ENCODE assay signal across 16 cellular contexts in genomic region chr5:69416699-69417098, GRCh38. TPM values are rescaled to one million over a fixed set of nuclear protein-coding genes. Genes with fewer than 3 reads are reported as not detected.
A peak's percentile ranks its signal among the peaks of the same experiment; 100 is the strongest.
DNase-seq lines count a peak whose midpoint lies in the region; ATAC-seq, FAIRE-seq and TF ChIP-seq lines count a peak whose summit lies in the region.
"Had no signal": no experiment of that assay in that cellular context is flagged by ENCODE, and none has a peak within 500 bp of the region (broad histone marks: within the 10 kb centered on the region; RNA-seq: fewer than 3 reads in every experiment).

No MANE protein-coding gene starts in this region.

- BruUV-seq in HCT116 (replicated peaks; lab: Mats Ljungman, UMichigan), result no TSS peak

- H3K27me3 ChIP-seq in CD8-positive, alpha-beta T cell (ENCODE audit: insufficient read depth, low read length), result no peaks in the 10 kb centered on the region
- H3K27me3 ChIP-seq in HCT116 (ENCODE audit: insufficient read depth, low read length) (no peaks in the 10 kb centered on the region), H1 (replicated peaks in 1 of 4; ENCODE audit: control insufficient read depth in 3 of 4, extremely low read depth in 1 of 4, insufficient read depth in 3 of 4, low read length in 3 of 4) (no peaks in the 10 kb centered on the region)
- H3K27me3 ChIP-seq in naive thymus-derived CD4-positive, alpha-beta T cell (ENCODE audit: control insufficient read depth in 2 of 2, insufficient read depth in 2 of 2, low read length in 2 of 2), result no peaks in the 10 kb centered on the region
- H3K27me3 ChIP-seq: BE2C had no signal

- no peak overlapping the region for H2BK5ac ChIP-seq in H1 (ENCODE audit: low read depth, low read length)

- no peak overlapping the region for H2AFZ ChIP-seq in HCT116 (ENCODE audit: low read depth, low read length, poor library complexity, severe bottlenecking)
- H2AFZ ChIP-seq in H1 (ENCODE audit: low read length), result no peak overlapping the region
- H2AFZ ChIP-seq: GM23248 had no signal

- intact Hi-C loops in CD8-positive, alpha-beta T cell (cut with DNase I, micrococcal nuclease), result no loop called here
- intact Hi-C loops in HCT116 (cut with micrococcal nuclease), result no loop called here
- intact Hi-C loops in naive thymus-derived CD4-positive, alpha-beta T cell (cut with micrococcal nuclease), result no loop called here

- H2BK20ac ChIP-seq in H1 (ENCODE audit: low read length), result no peak overlapping the region

- H2BK120ac ChIP-seq in H1 (replicated peaks; ENCODE audit: low read depth, low read length), result no peak overlapping the region

- H3K36me3 Mint-ChIP-seq in CD8-positive, alpha-beta T cell, result peaks cover 14% of the 10 kb centered on the region
- peaks cover 0 to 16% (median 6%) of the 10 kb centered on the region in 5 donors for H3K36me3 Mint-ChIP-seq in naive thymus-derived CD4-positive, alpha-beta T cell
- peaks cover 11 to 21% (median 19%) of the 10 kb centered on the region in 3 donors for H3K36me3 Mint-ChIP-seq in immature natural killer cell

- no peak overlapping the region for H3K4me3 ChIP-seq in CD8-positive, alpha-beta T cell (ENCODE audit: low read depth, low read length)
- H3K4me3 ChIP-seq in HCT116 (replicated peaks in 1 of 2; ENCODE audit: low read depth in 1 of 2, low read length in 2 of 2) (no peak overlapping the region; a peak in 2 of 4 replicates), H1 (ENCODE audit: extremely low read depth in 1 of 4, insufficient read depth in 2 of 4, low read depth in 3 of 4, low read length in 4 of 4) (peak overlapping the region in 2 of 4 experiments; percentile 90 to 93; a peak in 4 of 8 replicates)
- H3K4me3 ChIP-seq in naive thymus-derived CD4-positive, alpha-beta T cell (ENCODE audit: low read length), result no peak overlapping the region
- H3K4me3 ChIP-seq: GM23248, lung had no signal

- H3K4ac ChIP-seq in H1 (replicated peaks; ENCODE audit: insufficient read length, low read depth, low read length), result no peak overlapping the region

- no peak for TF ChIP-seq CTCF in CD8-positive, alpha-beta T cell (IDR thresholded peaks at IDR 0.05)
- TF ChIP-seq CTCF in HCT116 (IDR thresholded peaks at IDR 0.05 in 2 of 3, conservative IDR thresholded peaks at IDR 0.05 in 1 of 3; ENCODE audit: borderline replicate concordance in 1 of 3, insufficient read depth in 1 of 3, low read depth in 2 of 3, low read length in 2 of 3), result no peak
- TF ChIP-seq CTCF in H1 (IDR thresholded peaks at IDR 0.05; ENCODE audit: control extremely low read depth in 1 of 3, insufficient read depth in 1 of 3, low read depth in 1 of 3, low read length in 3 of 3), result no peak

- H4K20me1 ChIP-seq in HCT116 (ENCODE audit: insufficient read depth) (no peaks in the 10 kb centered on the region), H1 (replicated peaks in 1 of 2; ENCODE audit: control insufficient read depth in 1 of 2, insufficient read depth in 2 of 2, low read length in 2 of 2) (peaks cover 0 to 2% of the 10 kb centered on the region in 2 experiments)

- H2BK12ac ChIP-seq in H1 (ENCODE audit: low read depth, low read length), result no peak overlapping the region

- H4K5ac ChIP-seq in H1 (ENCODE audit: insufficient read length, low read depth, low read length), result no peak overlapping the region

- no peaks in the 10 kb centered on the region for H3K27me3 Mint-ChIP-seq in CD8-positive, alpha-beta T cell (ENCODE audit: low read depth)
- peaks cover 0 to 9% (median 0%) of the 10 kb centered on the region in 5 donors for H3K27me3 Mint-ChIP-seq in naive thymus-derived CD4-positive, alpha-beta T cell
- peaks cover 0 to 4% (median 2%) of the 10 kb centered on the region in 3 donors for H3K27me3 Mint-ChIP-seq in immature natural killer cell (ENCODE audit: low read depth in 3 of 3)

- TF ChIP-seq EP300 in H1 (IDR thresholded peaks at IDR 0.05; ENCODE audit: borderline replicate concordance in 1 of 2, low read depth in 2 of 2, low read length in 2 of 2), result no peak

- no peaks in the 10 kb centered on the region; the same call in 1 of the 2 replicates for H3K79me1 ChIP-seq in H1 (ENCODE audit: low read depth, low read length)

- FAIRE-seq in H1 (lab: Jason Lieb, UNC), result no peak

- H2BK15ac ChIP-seq in H1 (ENCODE audit: low read length), result no peak overlapping the region

- H3K9me3 Mint-ChIP-seq in CD8-positive, alpha-beta T cell, result no peaks in the 10 kb centered on the region
- H3K9me3 Mint-ChIP-seq in naive thymus-derived CD4-positive, alpha-beta T cell, result no peaks in the 10 kb centered on the region
- H3K9me3 Mint-ChIP-seq in immature natural killer cell, result no peaks in the 10 kb centered on the region
- H3K9me3 Mint-ChIP-seq: activated CD4-positive, alpha-beta T cell treated with anti-CD3 and anti-CD28 coated beads, Interleukin-2, amount 10 ng/mL, durations not matched to agents 24 days and 14 days; natural killer cell treated with Interleukin-12 subunit alpha and Interleukin-12 subunit beta and Interleukin-15 and Interleukin-18, amount 100 ng/mL, for 72 hours had no signal

- H3K4me3 Mint-ChIP-seq in CD8-positive, alpha-beta T cell, result peak overlapping the region; percentile 71
- peak overlapping the region in 7 of 10 donors; percentile 26 to 79 (median 63) for H3K4me3 Mint-ChIP-seq in naive thymus-derived CD4-positive, alpha-beta T cell
- H3K4me3 Mint-ChIP-seq in immature natural killer cell, result peak overlapping the region in 2 of 5 donors; percentile 15 to 33
- H3K4me3 Mint-ChIP-seq: activated CD4-positive, alpha-beta T cell treated with anti-CD3 and anti-CD28 coated beads, Interleukin-2, amount 10 ng/mL, durations not matched to agents 24 days and 14 days; natural killer cell treated with Interleukin-12 subunit alpha and Interleukin-12 subunit beta and Interleukin-15 and Interleukin-18, amount 100 ng/mL, for 72 hours had no signal

- no peak overlapping the region for H3K56ac ChIP-seq in H1 (replicated peaks; ENCODE audit: insufficient read length, low read depth, low read length)

- H2AK5ac ChIP-seq in H1 (ENCODE audit: low read depth, low read length), result 0 out of 2 replicates have a peak overlapping the region, but pooled peaks have one; percentile 10

- no peak for ATAC-seq in CD8-positive, alpha-beta T cell
- no peak for ATAC-seq in HCT116
- no peak for ATAC-seq in naive thymus-derived CD4-positive, alpha-beta T cell
- no peak for ATAC-seq in HG02588 (IDR thresholded peaks at IDR 0.05; ENCODE audit: unreplicated experiment)
- ATAC-seq: natural killer cell treated with Interleukin-12 subunit alpha and Interleukin-12 subunit beta and Interleukin-15 and Interleukin-18, amount 100 ng/mL, for 72 hours had no signal

- no peak overlapping the region for H3K18ac ChIP-seq in H1 (ENCODE audit: extremely low read depth, low read length)

- RAD21 ChIA-PET in HCT116 (lab: Charles Lee; ENCODE audit: low non-redundant PET in 1 of 2, low total read pairs in 2 of 2, uncharacterized antibody in 2 of 2, unreplicated experiment in 2 of 2), result no interaction called here

- H3K4me1 ChIP-seq in CD8-positive, alpha-beta T cell (ENCODE audit: insufficient read depth, low read length), result peaks cover 4% of the 10 kb centered on the region
- H3K4me1 ChIP-seq in HCT116 (ENCODE audit: control insufficient read depth in 1 of 2, insufficient read depth in 2 of 2, low read length in 2 of 2) (peaks cover 5 to 17% of the 10 kb centered on the region in 2 experiments; a peak in 3 of 4 replicates), H1 (replicated peaks in 1 of 4; ENCODE audit: control insufficient read depth in 3 of 4, insufficient read depth in 4 of 4, low read length in 3 of 4) (no peaks in the 10 kb centered on the region; a peak in 2 of 7 replicates)
- no peaks in the 10 kb centered on the region for H3K4me1 ChIP-seq in naive thymus-derived CD4-positive, alpha-beta T cell (ENCODE audit: control insufficient read depth in 2 of 2, insufficient read depth in 2 of 2, low read length in 2 of 2)
- H3K4me1 ChIP-seq: BE2C had no signal

- H3K9me2 ChIP-seq in HCT116 (ENCODE audit: insufficient read depth), result no peaks in the 10 kb centered on the region

- no peak overlapping the region for H3K27ac ChIP-seq in CD8-positive, alpha-beta T cell (ENCODE audit: low read depth, low read length)
- no peak overlapping the region for H3K27ac ChIP-seq in HCT116 (ENCODE audit: low read depth, low read length)
- no peak overlapping the region for H3K27ac ChIP-seq in H1 (ENCODE audit: low read depth, low read length)
- H3K27ac ChIP-seq in naive thymus-derived CD4-positive, alpha-beta T cell (ENCODE audit: low read depth, low read length), result no peak overlapping the region
- H3K27ac ChIP-seq: cardiac muscle cell, GM23248 had no signal

- H3K27ac Mint-ChIP-seq in CD8-positive, alpha-beta T cell, result no peak overlapping the region
- H3K27ac Mint-ChIP-seq in naive thymus-derived CD4-positive, alpha-beta T cell, result peak overlapping the region in 1 of 9 donors; percentile 7
- H3K27ac Mint-ChIP-seq in immature natural killer cell, result no peak overlapping the region
- H3K27ac Mint-ChIP-seq: activated CD4-positive, alpha-beta T cell treated with anti-CD3 and anti-CD28 coated beads, Interleukin-2, amount 10 ng/mL, durations not matched to agents 24 days and 14 days; natural killer cell treated with Interleukin-12 subunit alpha and Interleukin-12 subunit beta and Interleukin-15 and Interleukin-18, amount 100 ng/mL, for 72 hours had no signal

- DNase-seq in CD8-positive, alpha-beta T cell, result no peak
- no peak for DNase-seq in HCT116 (ENCODE audit: low read depth, low spot score)
- no peak for DNase-seq in H1 (ENCODE audit: low read depth in 1 of 2, low spot score in 2 of 2)
- no peak for DNase-seq in naive thymus-derived CD4-positive, alpha-beta T cell
- no peak for DNase-seq in NCI-H1436 treated with DMSO at 0.1 percent for 48 hours (lab: John Stamatoyannopoulos, UW)
- DNase-seq in immature natural killer cell, result no peak
- DNase-seq: activated CD4-positive, alpha-beta T cell treated with anti-CD3 and anti-CD28 coated beads, Interleukin-2, amount 10 ng/mL, durations not matched to agents 24 days and 14 days; BE2C; effector CD8-positive, alpha-beta T cell; GM23248; NCI-H2081; SIG-M5 had no signal

- no peak for TF ChIP-seq POLR2A in HCT116 (IDR thresholded peaks at IDR 0.05; ENCODE audit: borderline replicate concordance, extremely low read depth, insufficient read depth, insufficient read length)
- TF ChIP-seq POLR2A in H1 (IDR thresholded peaks at IDR 0.05; ENCODE audit: control extremely low read depth in 1 of 2, low read depth in 2 of 2, low read length in 2 of 2), result no peak

- H3K4me2 ChIP-seq in HCT116 (ENCODE audit: low read length) (peak overlapping the region; percentile 82), H1 (ENCODE audit: insufficient read depth in 1 of 2, low read depth in 2 of 2, low read length in 2 of 2) (peak overlapping the region; percentile 77 to 87)

- POLR2A ChIA-PET in CD8-positive, alpha-beta T cell (lab: Charles Lee), result no interaction called here
- POLR2A ChIA-PET in HCT116 (lab: Charles Lee), result no interaction called here
- POLR2A ChIA-PET in H1 (lab: Charles Lee; ENCODE audit: partially characterized antibody), result no interaction called here
- POLR2A ChIA-PET in naive thymus-derived CD4-positive, alpha-beta T cell (lab: Charles Lee), result no interaction called here

- H3K79me2 ChIP-seq in HCT116 (ENCODE audit: insufficient read depth, low read length), result peaks cover 21% of the 10 kb centered on the region
- peaks cover 0 to 5% of the 10 kb centered on the region in 2 experiments; a peak in 1 of 4 replicates for H3K79me2 ChIP-seq in H1 (ENCODE audit: control insufficient read depth in 1 of 2, insufficient read depth in 2 of 2, low read length in 2 of 2)

- H3K9ac ChIP-seq in HCT116 (ENCODE audit: low read length) (no peak overlapping the region), H1 (replicated peaks in 1 of 4; ENCODE audit: extremely low read depth in 1 of 4, low read depth in 3 of 4, low read length in 3 of 4) (no peak overlapping the region)
- H3K9ac ChIP-seq: GM23248 had no signal

- H4K91ac ChIP-seq in H1 (replicated peaks; ENCODE audit: insufficient read length, low read length), result no peak overlapping the region

- no peak overlapping the region for H3K23ac ChIP-seq in H1 (ENCODE audit: insufficient read length)

- no peaks in the 10 kb centered on the region for H3K36me3 ChIP-seq in CD8-positive, alpha-beta T cell (ENCODE audit: insufficient read depth, low read length)
- H3K36me3 ChIP-seq in HCT116 (ENCODE audit: control insufficient read depth in 1 of 2, insufficient read depth in 2 of 2, low read length in 2 of 2), result peaks cover 0 to 13% of the 10 kb centered on the region in 2 experiments; a peak in 1 of 4 replicates
- H3K36me3 ChIP-seq in H1 (ENCODE audit: control insufficient read depth in 2 of 4, insufficient read depth in 4 of 4, low read length in 3 of 4), result peaks cover 0 to 19% (median 8%) of the 10 kb centered on the region in 4 experiments; a peak in 4 of 8 replicates
- no peaks in the 10 kb centered on the region for H3K36me3 ChIP-seq in naive thymus-derived CD4-positive, alpha-beta T cell (ENCODE audit: control insufficient read depth in 2 of 3, insufficient read depth in 3 of 3, low read length in 3 of 3)

- H3K14ac ChIP-seq in H1 (ENCODE audit: insufficient read length), result no peak overlapping the region

- no peak overlapping the region for H4K8ac ChIP-seq in H1 (ENCODE audit: extremely low read depth, insufficient read depth, low read length)

- TF ChIP-seq RAD21 in HCT116 (IDR thresholded peaks at IDR 0.05; ENCODE audit: low read depth) (no peak), H1 (IDR thresholded peaks at IDR 0.05 in 1 of 2, conservative IDR thresholded peaks at IDR 0.05 in 1 of 2; ENCODE audit: low read depth in 2 of 2, low read length in 2 of 2) (no peak)

- peaks cover 6% of the 10 kb centered on the region for H3K4me1 Mint-ChIP-seq in CD8-positive, alpha-beta T cell (ENCODE audit: low read depth)
- peaks cover 0 to 21% (median 8%) of the 10 kb centered on the region in 7 donors for H3K4me1 Mint-ChIP-seq in naive thymus-derived CD4-positive, alpha-beta T cell
- peaks cover 0 to 5% of the 10 kb centered on the region in 2 donors for H3K4me1 Mint-ChIP-seq in immature natural killer cell
- H3K4me1 Mint-ChIP-seq: activated CD4-positive, alpha-beta T cell treated with anti-CD3 and anti-CD28 coated beads, Interleukin-2, amount 10 ng/mL, durations not matched to agents 24 days and 14 days had no signal

- CTCF ChIA-PET in CD8-positive, alpha-beta T cell (lab: Charles Lee), result no interaction called here
- CTCF ChIA-PET in HCT116 (lab: Charles Lee) (no interaction called here), H1 (lab: Charles Lee; ENCODE audit: partially characterized antibody) (no interaction called here)
- CTCF ChIA-PET in naive thymus-derived CD4-positive, alpha-beta T cell (lab: Charles Lee), result no interaction called here

- no peaks in the 10 kb centered on the region for H3K9me3 ChIP-seq in CD8-positive, alpha-beta T cell (ENCODE audit: low read length)
- H3K9me3 ChIP-seq in HCT116 (ENCODE audit: control insufficient read depth in 1 of 2, insufficient read depth in 1 of 2, low read depth in 1 of 2, low read length in 2 of 2), result no peaks in the 10 kb centered on the region
- H3K9me3 ChIP-seq in H1 (ENCODE audit: insufficient read depth in 2 of 2, low read depth in 1 of 2, low read length in 1 of 2), result no peaks in the 10 kb centered on the region
- no peaks in the 10 kb centered on the region for H3K9me3 ChIP-seq in naive thymus-derived CD4-positive, alpha-beta T cell (ENCODE audit: control insufficient read depth in 2 of 3, low read length in 3 of 3)
- H3K9me3 ChIP-seq: BE2C had no signal

- peaks cover 9% of the 10 kb centered on the region for H3K23me2 ChIP-seq in H1 (ENCODE audit: low read depth, low read length)

RNA-seq across cellular contexts. Expression of gene MARVELD2, which starts 1.8 kb away (rescaled TPM):
- total RNA-seq in CD8-positive, alpha-beta T cell, result under 1 TPM; 0.16 to 0.22 TPM
- 21.6 TPM for total RNA-seq in HCT116 (2021; ENCODE audit: unreplicated experiment)
- 8.1 and 9.5 TPM in 2 replicates for polyA plus RNA-seq in HCT116 (2012)
- total RNA-seq in H1 (2021; fragmentation: NEBNext Ultra II Directional; extraction: Animal tissue kit (Norgen Biotek cat#: 25700)), result 31.0 and 31.4 TPM in 2 replicates
- polyA plus RNA-seq in H1 (2011; rRNA removed) (15.4 and 18.7 TPM in 2 replicates), immature natural killer cell (not detected)
- polyA plus RNA-seq in H1 (2011; cell fraction: cytosol; rRNA removed), result 16.9 TPM
- 7.8 TPM for polyA plus RNA-seq in H1 (2011; cell fraction: nucleus; rRNA removed)
- polyA plus RNA-seq in H1 (2012, experiment 1 of 2), result 15.4 to 18.2 TPM (median 17.1 TPM) in 4 replicates
- polyA plus RNA-seq in H1 (2012, experiment 2 of 2), result 4.7 TPM
- polyA plus RNA-seq in H1 (2013, experiment 1 of 2), result 27.0 TPM
- polyA plus RNA-seq in H1 (2013, experiment 2 of 2), result 32.4 TPM
- polyA minus RNA-seq in H1 (2011; rRNA and poly(A)+ RNA removed), result 38.9 and 46.7 TPM in 2 replicates
- polyA minus RNA-seq in H1 (2011; cell fraction: cytosol; rRNA and poly(A)+ RNA removed), result 28.2 TPM
- polyA minus RNA-seq in H1 (2011; cell fraction: nucleus; rRNA and poly(A)+ RNA removed), result 21.6 TPM
- under 1 TPM in 3 of 5 experiments, not detected in 2; 0.45 to 0.94 (median 0.84) TPM for total RNA-seq in naive thymus-derived CD4-positive, alpha-beta T cell
- 1 to 10 TPM in 1 of 2 donors, under 1 TPM in 1; 0.37 to 1.1 TPM for polyA plus RNA-seq in naive thymus-derived CD4-positive, alpha-beta T cell

RNA-seq across cellular contexts. Expression of gene RAD17, which starts 47.1 kb away (rescaled TPM):
- total RNA-seq in CD8-positive, alpha-beta T cell, result 10 to 100 TPM; 19.5 to 22.2 TPM
- total RNA-seq in HCT116 (2021; ENCODE audit: unreplicated experiment), result 29.0 TPM
- polyA plus RNA-seq in HCT116 (2012), result 13.6 and 18.2 TPM in 2 replicates
- total RNA-seq in H1 (2021; fragmentation: NEBNext Ultra II Directional; extraction: Animal tissue kit (Norgen Biotek cat#: 25700)), result 24.8 and 28.1 TPM in 2 replicates
- polyA plus RNA-seq in H1 (2011; rRNA removed), result 10.2 and 12.9 TPM in 2 replicates
- 14.7 TPM for polyA plus RNA-seq in H1 (2011; cell fraction: cytosol; rRNA removed)
- 38.6 TPM for polyA plus RNA-seq in H1 (2011; cell fraction: nucleus; rRNA removed)
- polyA plus RNA-seq in H1 (2012, experiment 1 of 2), result 19.6 to 26.4 TPM (median 23.0 TPM) in 4 replicates
- 1.2 TPM for polyA plus RNA-seq in H1 (2012, experiment 2 of 2)
- polyA plus RNA-seq in H1 (2013, experiment 1 of 2), result 23.3 TPM
- polyA plus RNA-seq in H1 (2013, experiment 2 of 2), result 22.8 TPM
- 27.5 and 38.2 TPM in 2 replicates for polyA minus RNA-seq in H1 (2011; rRNA and poly(A)+ RNA removed)
- polyA minus RNA-seq in H1 (2011; cell fraction: cytosol; rRNA and poly(A)+ RNA removed), result 16.5 TPM
- polyA minus RNA-seq in H1 (2011; cell fraction: nucleus; rRNA and poly(A)+ RNA removed), result 73.3 TPM
- total RNA-seq in naive thymus-derived CD4-positive, alpha-beta T cell, result 10 to 100 TPM; 19.7 to 32.0 (median 26.3) TPM
- polyA plus RNA-seq in naive thymus-derived CD4-positive, alpha-beta T cell, result 10 to 100 TPM; 23.8 to 23.9 TPM
- 10 to 100 TPM; 15.1 to 23.3 (median 23.1) TPM for polyA plus RNA-seq in immature natural killer cell

RNA-seq across cellular contexts. Expression of gene AK6, which starts 47.4 kb away (rescaled TPM):
- total RNA-seq in CD8-positive, alpha-beta T cell, result 10 to 100 TPM; 10.2 to 12.1 TPM
- total RNA-seq in HCT116 (2021; ENCODE audit: unreplicated experiment), result 33.4 TPM
- polyA plus RNA-seq in HCT116 (2012), result 17.1 and 25.3 TPM in 2 replicates
- total RNA-seq in H1 (2021; fragmentation: NEBNext Ultra II Directional; extraction: Animal tissue kit (Norgen Biotek cat#: 25700)), result 44.2 and 51.2 TPM in 2 replicates
- polyA plus RNA-seq in H1 (2011; rRNA removed) (10.2 and 22.5 TPM in 2 replicates), immature natural killer cell (10 to 100 TPM; 34.9 to 70.7 (median 52.7) TPM)
- polyA plus RNA-seq in H1 (2011; cell fraction: cytosol; rRNA removed), result 34.8 TPM
- polyA plus RNA-seq in H1 (2011; cell fraction: nucleus; rRNA removed), result 5.8 TPM
- polyA plus RNA-seq in H1 (2012, experiment 1 of 2), result 32.7 to 79.2 TPM (median 42.3 TPM) in 4 replicates
- 12.0 TPM for polyA plus RNA-seq in H1 (2012, experiment 2 of 2)
- polyA plus RNA-seq in H1 (2013, experiment 1 of 2), result 48.3 TPM
- polyA plus RNA-seq in H1 (2013, experiment 2 of 2), result 46.7 TPM
- polyA minus RNA-seq in H1 (2011; rRNA and poly(A)+ RNA removed), result 7.6 and 9.6 TPM in 2 replicates
- 11.7 TPM for polyA minus RNA-seq in H1 (2011; cell fraction: cytosol; rRNA and poly(A)+ RNA removed)
- 13.4 TPM for polyA minus RNA-seq in H1 (2011; cell fraction: nucleus; rRNA and poly(A)+ RNA removed)
- total RNA-seq in naive thymus-derived CD4-positive, alpha-beta T cell, result 10 to 100 TPM; 12.4 to 30.2 (median 24.0) TPM
- polyA plus RNA-seq in naive thymus-derived CD4-positive, alpha-beta T cell, result 10 to 100 TPM; 73.9 to 76.6 TPM

RNA-seq across cellular contexts. Expression of gene TAF9, which starts 47.4 kb away (rescaled TPM):
- total RNA-seq in CD8-positive, alpha-beta T cell, result 10 to 100 TPM; 51.3 to 56.6 TPM
- 92.0 TPM for total RNA-seq in HCT116 (2021; ENCODE audit: unreplicated experiment)
- 83.9 and 109 TPM in 2 replicates for polyA plus RNA-seq in HCT116 (2012)
- total RNA-seq in H1 (2021; fragmentation: NEBNext Ultra II Directional; extraction: Animal tissue kit (Norgen Biotek cat#: 25700)), result 85.1 and 85.4 TPM in 2 replicates
- 76.0 and 135 TPM in 2 replicates for polyA plus RNA-seq in H1 (2011; rRNA removed)
- polyA plus RNA-seq in H1 (2011; cell fraction: cytosol; rRNA removed), result 124 TPM
- 32.4 TPM for polyA plus RNA-seq in H1 (2011; cell fraction: nucleus; rRNA removed)
- 81.1 to 111 TPM (median 85.5 TPM) in 4 replicates for polyA plus RNA-seq in H1 (2012, experiment 1 of 2)
- 13.7 TPM for polyA plus RNA-seq in H1 (2012, experiment 2 of 2)
- 60.6 TPM for polyA plus RNA-seq in H1 (2013, experiment 1 of 2)
- 59.9 TPM for polyA plus RNA-seq in H1 (2013, experiment 2 of 2)
- polyA minus RNA-seq in H1 (2011; rRNA and poly(A)+ RNA removed), result 58.8 and 82.7 TPM in 2 replicates
- 25.8 TPM for polyA minus RNA-seq in H1 (2011; cell fraction: cytosol; rRNA and poly(A)+ RNA removed)
- polyA minus RNA-seq in H1 (2011; cell fraction: nucleus; rRNA and poly(A)+ RNA removed), result 53.1 TPM
- 10 to 100 TPM; 48.5 to 54.1 (median 50.4) TPM for total RNA-seq in naive thymus-derived CD4-positive, alpha-beta T cell
- 100 to 1,000 TPM; 116 to 135 TPM for polyA plus RNA-seq in naive thymus-derived CD4-positive, alpha-beta T cell
- polyA plus RNA-seq in immature natural killer cell, result 100 to 1,000 TPM in 1 of 3 donors, 10 to 100 TPM in 2; 63.6 to 102 (median 73.8) TPM

Comparison
In these comparisons a context has a peak if more than half of its experiments do, and no peak if none do; other contexts are left out.
1. RNA of gene MARVELD2, which starts 1.8 kb away (total RNA-seq): 31.0 to 31.4 TPM in H1 and 21.6 TPM in HCT116 (single experiment); 0.45 to 0.94 TPM in naive thymus-derived CD4-positive, alpha-beta T cell and 0.16 to 0.22 TPM in CD8-positive, alpha-beta T cell; every median in the first group is over 10 times any median in the second.